In genomic region chr7:45157653-45158401, GRCh38 we compare ENCODE assay signal across 10 cellular contexts. TPM values are rescaled to one million over a fixed set of nuclear protein-coding genes. Genes with fewer than 3 reads are reported as not detected.
DNase-seq lines count a peak whose midpoint lies in the region; ATAC-seq and TF ChIP-seq lines count a peak whose summit lies in the region.
"Had no signal": no experiment of that assay in that cellular context is flagged by ENCODE, and none has a peak within 500 bp of the region (broad histone marks: within the 10 kb centered on the region; RNA-seq: fewer than 3 reads in every experiment).

Gene RAMP3, plus strand, starts transcription at chr7:45157791. Its CDS starts 38 bp downstream, at chr7:45157829.

- no peak within 1 kb of the TSS for H3K9ac ChIP-seq in neural cell (ENCODE audit: low read length)

- H3K27ac Mint-ChIP-seq in activated naive CD8-positive, alpha-beta T cell = no peak within 1 kb of the TSS
- H3K27ac Mint-ChIP-seq in activated naive CD8-positive, alpha-beta T cell treated with anti-CD3 and anti-CD28 coated beads for 36 hours = no peak within 1 kb of the TSS

- H3K4me2 ChIP-seq in neural cell (ENCODE audit: low read length) = no peak within 1 kb of the TSS

- ATAC-seq in heart left ventricle = peak in 3 of 4 donors; percentile 47 to 52 (median 51)
- peak; percentile 33 for ATAC-seq in upper lobe of right lung

- H3K9me3 ChIP-seq in heart left ventricle (no peaks in the 10 kb centered on the region), neural cell (ENCODE audit: low read length) (no peaks in the 10 kb centered on the region), upper lobe of right lung (no peaks in the 10 kb centered on the region)

- H3K9me2 ChIP-seq in neural cell (ENCODE audit: insufficient read depth, low read length) = no peaks in the 10 kb centered on the region

- H3K27ac ChIP-seq in heart left ventricle (peak within 1 kb of the TSS; percentile 66 to 93 (median 83)), neural cell (ENCODE audit: low read length) (no peak within 1 kb of the TSS), upper lobe of right lung (peak within 1 kb of the TSS; percentile 76)

- H4K20me1 ChIP-seq in neural cell (ENCODE audit: insufficient read depth) = no peaks in the 10 kb centered on the region

- no peaks in the 10 kb centered on the region for H3K79me2 ChIP-seq in neural cell (replicated peaks; ENCODE audit: insufficient read depth, low read length)

- H3K4me1 ChIP-seq in heart left ventricle (peaks cover 0 to 21% (median 4%) of the 10 kb centered on the region in 12 donors), upper lobe of right lung (no peaks in the 10 kb centered on the region)

- TF ChIP-seq CTCF in heart left ventricle (IDR thresholded peaks at IDR 0.05) (no peak), neural cell (IDR thresholded peaks at IDR 0.05; ENCODE audit: poor library complexity, severe bottlenecking) (no peak), upper lobe of right lung (IDR thresholded peaks at IDR 0.05) (no peak)

- WGBS in heart left ventricle, 4 donors = 9 to 25% (median 13%) methylated on average over 27 to 56 of the region's 56 CpGs

- peaks cover 7% of the 10 kb centered on the region for H3K4me1 Mint-ChIP-seq in activated naive CD8-positive, alpha-beta T cell (ENCODE audit: low read depth)
- H3K4me1 Mint-ChIP-seq in activated naive CD8-positive, alpha-beta T cell treated with anti-CD3 and anti-CD28 coated beads for 36 hours = peaks cover 5% of the 10 kb centered on the region

- intact Hi-C loops in heart left ventricle (cut with DNase I) (loop anchor here in 8 of 10 donors (2.0 to 10.0 kb wide), 9 partner anchors 54 to 707 kb away; no protein-coding TSS in a partner anchor), upper lobe of right lung (cut with DNase I) (loop anchor here (5.0 kb wide), 1 partner anchor 99 kb away; no protein-coding TSS in a partner anchor)

- no peaks in the 10 kb centered on the region for H3K36me3 ChIP-seq in heart left ventricle
- no peaks in the 10 kb centered on the region for H3K36me3 ChIP-seq in neural cell (ENCODE audit: insufficient read depth, low read length)
- H3K36me3 ChIP-seq in upper lobe of right lung = no peaks in the 10 kb centered on the region

- H3K4me3 Mint-ChIP-seq in activated naive CD8-positive, alpha-beta T cell = peak within 1 kb of the TSS; percentile 46
- H3K4me3 Mint-ChIP-seq in activated naive CD8-positive, alpha-beta T cell treated with anti-CD3 and anti-CD28 coated beads for 36 hours = no peak within 1 kb of the TSS

- H3K27me3 ChIP-seq in heart left ventricle (peaks cover 0 to 18% (median 9%) of the 10 kb centered on the region in 9 donors), neural cell (ENCODE audit: insufficient read depth, low read depth, low read length) (peaks cover 25% of the 10 kb centered on the region), upper lobe of right lung (no peaks in the 10 kb centered on the region)

- no peaks in the 10 kb centered on the region for H3F3A ChIP-seq in neural cell (ENCODE audit: insufficient read depth, low read length, poor library complexity, severe bottlenecking)

- no peak for DNase-seq in activated naive CD8-positive, alpha-beta T cell treated with anti-CD3 and anti-CD28 coated beads for 36 hours
- DNase-seq in heart left ventricle (peak in 3 of 5 donors; percentile 41 to 43 (median 42)), upper lobe of right lung (peak; percentile 61), putamen (ENCODE audit: low spot score) (no peak), AG08396 (ENCODE audit: low spot score) (no peak), AML-193 (lab: John Stamatoyannopoulos, UW) (no peak)
- DNase-seq: activated gamma-delta T cell treated with Interleukin-2 at 50 U/mL for 16 hours, MM.1S had no signal

- no peak within 1 kb of the TSS for H2AFZ ChIP-seq in neural cell (ENCODE audit: low read depth, low read length)

- TF ChIP-seq RAD21 in neural cell (conservative IDR thresholded peaks at IDR 0.05) = no peak

- no peaks in the 10 kb centered on the region for H3K9me3 Mint-ChIP-seq in activated naive CD8-positive, alpha-beta T cell (ENCODE audit: low read depth)
- no peaks in the 10 kb centered on the region for H3K9me3 Mint-ChIP-seq in activated naive CD8-positive, alpha-beta T cell treated with anti-CD3 and anti-CD28 coated beads for 36 hours

- no peak for TF ChIP-seq EP300 in neural cell (conservative IDR thresholded peaks at IDR 0.05; ENCODE audit: poor library complexity, severe bottlenecking)

- H3K27me3 Mint-ChIP-seq in activated naive CD8-positive, alpha-beta T cell = peaks cover 15% of the 10 kb centered on the region
- peaks cover 25% of the 10 kb centered on the region for H3K27me3 Mint-ChIP-seq in activated naive CD8-positive, alpha-beta T cell treated with anti-CD3 and anti-CD28 coated beads for 36 hours

- peak in 1 of 2 donors; percentile 42 for TF ChIP-seq POLR2A in heart left ventricle (IDR thresholded peaks at IDR 0.05)

- peak within 1 kb of the TSS; percentile 24 to 75 (median 68) for H3K4me3 ChIP-seq in heart left ventricle
- H3K4me3 ChIP-seq in neural cell (ENCODE audit: low read length) = peak within 1 kb of the TSS; percentile 38
- H3K4me3 ChIP-seq in upper lobe of right lung = peak within 1 kb of the TSS; percentile 52

- H3K36me3 Mint-ChIP-seq in activated naive CD8-positive, alpha-beta T cell = no peaks in the 10 kb centered on the region
- H3K36me3 Mint-ChIP-seq in activated naive CD8-positive, alpha-beta T cell treated with anti-CD3 and anti-CD28 coated beads for 36 hours = no peaks in the 10 kb centered on the region

TF ChIP-seq in neural cell, 6 proteins besides CTCF, POLR2A, EP300 and RAD21:
- TF ChIP-seq MXI1 (conservative IDR thresholded peaks at IDR 0.05; ENCODE audit: poor library complexity, severe bottlenecking) (no peak), TAF1 (IDR thresholded peaks at IDR 0.05; ENCODE audit: low read depth) (no peak), REST (IDR thresholded peaks at IDR 0.05; ENCODE audit: borderline replicate concordance) (no peak), EZH2 (IDR thresholded peaks at IDR 0.05; ENCODE audit: borderline replicate concordance, insufficient read depth, low read length, poor library complexity, severe bottlenecking) (no peak), POLR2AphosphoS5 (IDR thresholded peaks at IDR 0.05) (no peak), SMC3 (conservative IDR thresholded peaks at IDR 0.05; ENCODE audit: poor library complexity) (no peak)

RNA-seq across cellular contexts. Expression of gene RAMP3, which starts in this region (rescaled TPM):
- total RNA-seq in activated naive CD8-positive, alpha-beta T cell treated with anti-CD3 and anti-CD28 coated beads for 36 hours = not detected
- total RNA-seq in heart left ventricle (100 to 1,000 TPM in 1 of 9 donors, 10 to 100 TPM in 8; 19.2 to 107 (median 38.8) TPM), upper lobe of right lung (255 TPM)
- polyA plus RNA-seq in heart left ventricle (10 to 100 TPM; 43.2 to 47.5 TPM), neural cell (not detected in 2 replicates)
- polyA minus RNA-seq in neural cell = not detected in 2 replicates

Comparison
In these comparisons a context has a peak if more than half of its experiments do, and no peak if none do; other contexts are left out.
1. RNA of gene RAMP3 (total RNA-seq): 255 TPM in upper lobe of right lung (single experiment) and 19.2 to 107 TPM in heart left ventricle; not detected in activated naive CD8-positive, alpha-beta T cell treated with anti-CD3 and anti-CD28 coated beads for 36 hours; every median in the first group is over 10 times any median in the second.
2. RNA of gene RAMP3 (polyA plus RNA-seq): 43.2 to 47.5 TPM in heart left ventricle; not detected in neural cell; every median in the first group is over 10 times any median in the second.
3. DNase-seq: peak in heart left ventricle (3 of 5) and upper lobe of right lung (single experiment); none in activated naive CD8-positive, alpha-beta T cell treated with anti-CD3 and anti-CD28 coated beads for 36 hours (single experiment), putamen (single experiment), AG08396 (single experiment) and AML-193 (0 of 2).
4. Peak in every context shown above with its lines, with median percentiles within 50 percentile points of each other: H3K4me3 ChIP-seq.